ENCODE assay signal across 8 cellular contexts in the genomic region with DNA sequence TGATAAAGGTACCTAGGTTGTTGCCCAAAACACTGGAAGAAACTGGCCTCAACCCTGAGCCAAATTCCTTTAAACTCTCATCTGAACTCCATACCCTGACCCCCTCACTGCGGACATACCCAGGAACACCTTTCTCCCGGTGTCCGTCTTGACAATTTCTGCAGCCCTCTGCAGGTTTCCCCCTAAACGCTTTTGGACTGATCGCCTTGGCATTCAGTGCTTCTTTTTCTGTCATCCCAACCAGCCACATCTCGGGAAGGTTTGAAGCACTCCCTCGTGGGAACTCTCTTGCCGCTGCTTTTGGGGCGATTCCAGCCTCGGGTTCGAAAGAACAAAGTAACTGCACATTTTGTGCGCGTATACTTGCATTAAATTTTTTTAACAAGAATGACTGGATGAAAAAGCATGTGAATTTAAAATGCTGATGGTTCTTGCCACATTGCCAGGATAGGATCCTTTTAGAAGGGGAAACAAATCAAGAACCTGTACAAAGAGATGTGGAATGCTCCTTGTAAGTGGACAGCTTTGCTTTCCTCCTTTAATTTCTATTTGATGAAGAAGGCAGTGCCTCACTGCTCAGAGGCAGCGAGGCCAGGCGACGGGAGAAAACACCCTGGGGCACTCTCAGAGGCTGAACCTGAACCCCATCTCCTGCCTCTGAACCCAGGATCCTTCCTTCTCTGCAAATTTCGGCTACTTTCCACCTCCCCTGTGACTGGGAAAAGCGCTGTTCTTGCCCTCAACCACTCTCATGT. TPM values are rescaled to one million over a fixed set of nuclear protein-coding genes. Genes with fewer than 3 reads are reported as not detected.
DNase-seq lines count a peak whose midpoint lies in the region; ATAC-seq and TF ChIP-seq lines count a peak whose summit lies in the region.

No MANE protein-coding gene starts in this region.

- peak overlapping the region; percentile 75 to 84 for H3K4me3 ChIP-seq in ascending aorta

- no peak for TF ChIP-seq CTCF in ascending aorta (IDR thresholded peaks at IDR 0.05)

- H3K4me1 ChIP-seq in ascending aorta: peaks cover 2 to 25% of the 10 kb centered on the region in 2 donors

- H3K9me3 ChIP-seq in ascending aorta: no peaks in the 10 kb centered on the region

- peaks cover 66% of the 10 kb centered on the region for H3K4me1 Mint-ChIP-seq in activated CD4-positive, alpha-beta T cell treated with anti-CD3 and anti-CD28 coated beads, Interleukin-2, amount 10 ng/mL, durations not matched to agents 24 days and 14 days
- peaks cover 51 to 79% of the 10 kb centered on the region in 2 donors for H3K4me1 Mint-ChIP-seq in immature natural killer cell
- peaks cover 80% of the 10 kb centered on the region for H3K4me1 Mint-ChIP-seq in stimulated activated naive CD8-positive, alpha-beta T cell treated with anti-CD3 and anti-CD28 coated beads, Interleukin-15, amount 100 ng/mL, for 72 hours

- H3K27me3 ChIP-seq in ascending aorta: no peaks in the 10 kb centered on the region

- H3K36me3 Mint-ChIP-seq in activated CD4-positive, alpha-beta T cell treated with anti-CD3 and anti-CD28 coated beads, Interleukin-2, amount 10 ng/mL, durations not matched to agents 24 days and 14 days (ENCODE audit: low read depth): peaks cover 56% of the 10 kb centered on the region
- H3K36me3 Mint-ChIP-seq in immature natural killer cell: peaks cover 5 to 19% (median 9%) of the 10 kb centered on the region in 3 donors

- H3K36me3 ChIP-seq in ascending aorta: no peaks in the 10 kb centered on the region

- peak overlapping the region; percentile 96 for H3K27ac Mint-ChIP-seq in activated CD4-positive, alpha-beta T cell treated with anti-CD3 and anti-CD28 coated beads, Interleukin-2, amount 10 ng/mL, durations not matched to agents 24 days and 14 days
- peak overlapping the region; percentile 89 to 97 (median 96) for H3K27ac Mint-ChIP-seq in immature natural killer cell
- peak overlapping the region; percentile 99 to 100 for H3K27ac Mint-ChIP-seq in stimulated activated naive CD8-positive, alpha-beta T cell treated with anti-CD3 and anti-CD28 coated beads, Interleukin-15, amount 100 ng/mL, for 72 hours

- H3K9me3 Mint-ChIP-seq in activated CD4-positive, alpha-beta T cell treated with anti-CD3 and anti-CD28 coated beads, Interleukin-2, amount 10 ng/mL, durations not matched to agents 24 days and 14 days: no peaks in the 10 kb centered on the region
- H3K9me3 Mint-ChIP-seq in immature natural killer cell: no peaks in the 10 kb centered on the region
- no peaks in the 10 kb centered on the region for H3K9me3 Mint-ChIP-seq in stimulated activated naive CD8-positive, alpha-beta T cell treated with anti-CD3 and anti-CD28 coated beads, Interleukin-15, amount 100 ng/mL, for 72 hours

- peak overlapping the region; percentile 89 to 97 for H3K27ac ChIP-seq in ascending aorta

- ATAC-seq in stimulated activated naive CD8-positive, alpha-beta T cell treated with anti-CD3 and anti-CD28 coated beads, Interleukin-15, amount 100 ng/mL, for 72 hours: peak; percentile 0

- intact Hi-C loops in activated CD4-positive, alpha-beta T cell treated with anti-CD3 and anti-CD28 coated beads, Interleukin-2, amount 10 ng/mL, durations not matched to agents 24 days and 14 days (cut with micrococcal nuclease): loop anchor here (2.0 to 5.0 kb wide), 4 partner anchors 70 to 279 kb away; a partner anchor contains a TSS
- intact Hi-C loops in ascending aorta (cut with DNase I): loop anchor here (1.0 to 2.0 kb wide), 2 partner anchors 49 to 233 kb away; a partner anchor contains a TSS

- peak overlapping the region; percentile 97 for H3K4me3 Mint-ChIP-seq in activated CD4-positive, alpha-beta T cell treated with anti-CD3 and anti-CD28 coated beads, Interleukin-2, amount 10 ng/mL, durations not matched to agents 24 days and 14 days
- H3K4me3 Mint-ChIP-seq in immature natural killer cell: peak overlapping the region; percentile 93 to 98 (median 96)
- peak overlapping the region; percentile 99 to 100 for H3K4me3 Mint-ChIP-seq in stimulated activated naive CD8-positive, alpha-beta T cell treated with anti-CD3 and anti-CD28 coated beads, Interleukin-15, amount 100 ng/mL, for 72 hours

- DNase-seq in activated CD4-positive, alpha-beta T cell treated with anti-CD3 and anti-CD28 coated beads, Interleukin-2, amount 10 ng/mL, durations not matched to agents 24 days and 14 days: no peak
- DNase-seq in activated CD4-positive, alpha-beta T cell treated with anti-CD3 and anti-CD28 coated beads for 1 hour: no peak
- DNase-seq in HPDE6-E6E7 (ENCODE audit: extremely low spot score) (peak; percentile 14), ascending aorta (ENCODE audit: low spot score in 2 of 2) (no peak), immature natural killer cell (no peak), NCI-H524 treated with DMSO at 0.1 percent for 48 hours (lab: John Stamatoyannopoulos, UW) (no peak), GM19238 (ENCODE audit: insufficient read length, low spot score) (no peak)
- no peak for DNase-seq in stimulated activated naive CD8-positive, alpha-beta T cell treated with anti-CD3 and anti-CD28 coated beads, Interleukin-15, amount 100 ng/mL, for 72 hours

- no peaks in the 10 kb centered on the region for H3K27me3 Mint-ChIP-seq in activated CD4-positive, alpha-beta T cell treated with anti-CD3 and anti-CD28 coated beads, Interleukin-2, amount 10 ng/mL, durations not matched to agents 24 days and 14 days
- peaks cover 2 to 8% (median 3%) of the 10 kb centered on the region in 3 donors for H3K27me3 Mint-ChIP-seq in immature natural killer cell (ENCODE audit: low read depth in 3 of 3)
- no peaks in the 10 kb centered on the region for H3K27me3 Mint-ChIP-seq in stimulated activated naive CD8-positive, alpha-beta T cell treated with anti-CD3 and anti-CD28 coated beads, Interleukin-15, amount 100 ng/mL, for 72 hours

RNA-seq across cellular contexts. Expression of a gene that starts 0.6 kb away (rescaled TPM):
- 58.1 and 63.7 TPM in 2 replicates for total RNA-seq in activated CD4-positive, alpha-beta T cell treated with anti-CD3 and anti-CD28 coated beads, Interleukin-2, amount 10 ng/mL, durations not matched to agents 24 days and 14 days
- total RNA-seq in ascending aorta: 18.2 TPM
- 10 to 100 TPM; 10.1 to 23.1 (median 13.3) TPM for polyA plus RNA-seq in immature natural killer cell

RNA-seq across cellular contexts. Expression of a gene that starts 34.9 kb away (rescaled TPM):
- 132 and 144 TPM in 2 replicates for total RNA-seq in activated CD4-positive, alpha-beta T cell treated with anti-CD3 and anti-CD28 coated beads, Interleukin-2, amount 10 ng/mL, durations not matched to agents 24 days and 14 days
- total RNA-seq in ascending aorta: 33.0 TPM
- 10 to 100 TPM; 12.1 to 12.9 (median 12.8) TPM for polyA plus RNA-seq in immature natural killer cell

RNA-seq across cellular contexts. Expression of a gene that starts 48.9 kb away (rescaled TPM):
- total RNA-seq in activated CD4-positive, alpha-beta T cell treated with anti-CD3 and anti-CD28 coated beads, Interleukin-2, amount 10 ng/mL, durations not matched to agents 24 days and 14 days: 84.9 and 87.9 TPM in 2 replicates
- 35.5 TPM for total RNA-seq in ascending aorta
- 10 to 100 TPM; 34.0 to 60.4 (median 51.0) TPM for polyA plus RNA-seq in immature natural killer cell
